Comparison of ENCODE assay signal across 8 cellular contexts in the genomic region with DNA sequence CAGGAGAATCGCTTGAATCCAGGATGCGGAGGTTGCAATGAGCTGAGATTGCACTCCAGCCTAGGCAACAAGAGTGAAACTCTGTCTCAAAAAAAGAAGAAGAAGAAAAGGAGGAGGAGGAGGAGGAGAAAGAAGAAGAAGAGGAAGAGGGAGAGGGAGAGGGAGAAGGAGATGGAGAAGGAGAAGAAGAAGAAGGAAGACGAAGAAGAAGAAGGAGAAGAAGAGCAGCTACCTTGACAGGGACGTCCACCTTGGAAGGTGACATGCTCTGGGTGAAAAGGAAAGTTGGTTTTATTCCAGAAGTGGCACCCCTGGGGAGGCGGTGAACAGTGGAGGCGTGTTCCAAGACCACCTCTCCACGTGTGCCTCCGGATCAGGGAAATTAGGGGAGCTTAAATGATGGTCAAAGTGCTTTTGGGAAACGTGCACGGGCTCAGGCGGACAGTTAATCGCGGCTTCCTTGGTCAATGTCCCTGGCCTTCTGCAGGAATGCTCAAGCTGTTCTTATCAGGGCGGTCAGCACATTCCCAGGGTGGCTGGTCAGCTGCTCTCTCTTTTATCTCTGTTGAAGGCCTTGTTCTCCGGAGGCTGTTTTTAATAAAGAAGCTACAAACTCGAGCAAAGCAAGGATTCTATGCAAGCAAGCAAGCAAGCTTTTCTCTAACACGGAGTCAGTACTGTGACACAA.
"Had no signal": no experiment of that assay in that cellular context is flagged by ENCODE, and none has a peak within 500 bp of the region (broad histone marks: within the 10 kb centered on the region; RNA-seq: fewer than 3 reads in every experiment).

No MANE protein-coding gene starts in this region.

- ATAC-seq: HCT116 had no signal

- H3K4me3 ChIP-seq: GM23248, HAP-1 had no signal

- H3K9ac ChIP-seq: GM23248 had no signal

- H3K36me3 ChIP-seq: HAP-1 had no signal

- H3K9me3 ChIP-seq: HAP-1 had no signal

- DNase-seq: GM23248, GOT3, H7, HFFc6, IMR-90 had no signal

- H2AFZ ChIP-seq: GM23248 had no signal

- H3K4me1 ChIP-seq: HAP-1 had no signal

- H3K27ac ChIP-seq: GM23248, HL-60 had no signal
